Comparison of ENCODE assay signal across 8 cellular contexts in genomic region chr17:73232587-73233373, GRCh38. TPM values are rescaled to one million over a fixed set of nuclear protein-coding genes. Genes with fewer than 3 reads are reported as not detected.
DNase-seq lines count a peak whose midpoint lies in the region; ATAC-seq and TF ChIP-seq lines count a peak whose summit lies in the region.

No MANE protein-coding gene starts in this region.

- peak; percentile 23 for ATAC-seq in GM19328 (IDR thresholded peaks at IDR 0.05; ENCODE audit: unreplicated experiment)
- peak; percentile 10 for ATAC-seq in HG03378 (IDR thresholded peaks at IDR 0.05; ENCODE audit: unreplicated experiment)

- no peaks in the 10 kb centered on the region for H3K27me3 ChIP-seq in liver (ENCODE audit: control insufficient read depth in 4 of 4, insufficient read depth in 4 of 4, low read length in 3 of 4)

- no peak for TF ChIP-seq CTCF in coronary artery (IDR thresholded peaks at IDR 0.05)
- no peak for TF ChIP-seq CTCF in liver (IDR thresholded peaks at IDR 0.05; ENCODE audit: low read depth, low read length, missing input control)

- H3K9me3 ChIP-seq in liver (ENCODE audit: control insufficient read depth in 4 of 4, low read length in 3 of 4) = no peaks in the 10 kb centered on the region

- peaks cover 2 to 26% (median 17%) of the 10 kb centered on the region in 4 donors for H3K4me1 ChIP-seq in liver (ENCODE audit: control insufficient read depth in 4 of 4, insufficient read depth in 4 of 4, low read length in 3 of 4)

- H3K36me3 ChIP-seq in liver (ENCODE audit: control insufficient read depth in 4 of 4, insufficient read depth in 3 of 4, low read depth in 1 of 4, low read length in 3 of 4) = peaks cover 2 to 13% (median 9%) of the 10 kb centered on the region in 4 donors

- under 1% methylated on average over 48 of the region's 48 CpGs for WGBS in liver

- DNase-seq in COLO668 (lab: John Stamatoyannopoulos, UW; ENCODE audit: unreplicated experiment) (peak; percentile 51), SW480 (ENCODE audit: low spot score) (peak; percentile 43), coronary artery (ENCODE audit: low spot score) (no peak), globus pallidus (ENCODE audit: low spot score) (no peak)
- peak; percentile 46 for DNase-seq in stimulated activated naive CD4-positive, alpha-beta T cell treated with Interleukin-2 at 50 U/mL for 16 hours (lab: John Stamatoyannopoulos, UW)

- no peak for TF ChIP-seq RAD21 in liver (IDR thresholded peaks at IDR 0.05)

- H3K4me3 ChIP-seq in coronary artery (peak overlapping the region; percentile 94), liver (ENCODE audit: low read depth in 1 of 3, low read length in 3 of 3) (peak overlapping the region; percentile 82 to 90 (median 89))

- H3K9ac ChIP-seq in liver (ENCODE audit: low read depth in 1 of 2, low read length in 2 of 2) = peak overlapping the region; percentile 82 to 90

- H3K27ac ChIP-seq in coronary artery = peak overlapping the region; percentile 86 to 92
- peak overlapping the region; percentile 72 to 75 for H3K27ac ChIP-seq in liver (ENCODE audit: low read depth in 1 of 2, low read length in 2 of 2)

TF ChIP-seq in liver, 16 proteins besides CTCF, POLR2A, EP300 and RAD21:
- TF ChIP-seq ATF3 (IDR thresholded peaks at IDR 0.05) (no peak), GABPA (IDR thresholded peaks at IDR 0.05 in 1 of 2, conservative IDR thresholded peaks at IDR 0.05 in 1 of 2) (no peak), FOXA1 (IDR thresholded peaks at IDR 0.05) (no peak), JUND (IDR thresholded peaks at IDR 0.05) (no peak), ZBTB33 (IDR thresholded peaks at IDR 0.05) (no peak), TAF1 (conservative IDR thresholded peaks at IDR 0.05) (no peak)

RNA-seq across cellular contexts. Expression of gene CPSF4L, which starts 28.9 kb away (rescaled TPM):
- total RNA-seq in liver = not detected
- polyA plus RNA-seq in liver = not detected

RNA-seq across cellular contexts. Expression of gene COG1, which starts 39.9 kb away (rescaled TPM):
- total RNA-seq in liver = 10 to 100 TPM in 1 of 2 donors, 1 to 10 TPM in 1; 6.9 to 13.6 TPM
- 10 to 100 TPM; 10.4 to 16.5 TPM for polyA plus RNA-seq in liver

Comparison
In these comparisons a context has a peak if more than half of its experiments do, and no peak if none do; other contexts are left out.
1. DNase-seq: peak in COLO668 (single experiment), SW480 (single experiment) and stimulated activated naive CD4-positive, alpha-beta T cell treated with Interleukin-2 at 50 U/mL for 16 hours (single experiment); none in coronary artery (single experiment) and globus pallidus (single experiment).